Comparison of ENCODE assay signal across 2 cellular contexts in genomic region chr17:80316927-80317705, GRCh38.
TF ChIP-seq lines count a peak whose summit lies in the region.

No MANE protein-coding gene starts in this region.

TF ChIP-seq in K562, 482 proteins besides CTCF, POLR2A, EP300 and RAD21:
- TF ChIP-seq ZBTB33 (CRISPR knock-in tag; IDR thresholded peaks at IDR 0.05), result peak; percentile 87
- TF ChIP-seq ZNF253 (CRISPR knock-in tag; conservative IDR thresholded peaks at IDR 0.05), result no peak

TF ChIP-seq in HepG2, 621 proteins besides CTCF, POLR2A, EP300 and RAD21:
- no peak for TF ChIP-seq AGO1 (IDR thresholded peaks at IDR 0.05; ENCODE audit: low read depth, low read length, poor library complexity, severe bottlenecking)
- peak; percentile 90 for TF ChIP-seq ZBTB33 (CRISPR knock-in tag; IDR thresholded peaks at IDR 0.05)
